Comparison of ENCODE assay signal across 10 cellular contexts in the genomic region with DNA sequence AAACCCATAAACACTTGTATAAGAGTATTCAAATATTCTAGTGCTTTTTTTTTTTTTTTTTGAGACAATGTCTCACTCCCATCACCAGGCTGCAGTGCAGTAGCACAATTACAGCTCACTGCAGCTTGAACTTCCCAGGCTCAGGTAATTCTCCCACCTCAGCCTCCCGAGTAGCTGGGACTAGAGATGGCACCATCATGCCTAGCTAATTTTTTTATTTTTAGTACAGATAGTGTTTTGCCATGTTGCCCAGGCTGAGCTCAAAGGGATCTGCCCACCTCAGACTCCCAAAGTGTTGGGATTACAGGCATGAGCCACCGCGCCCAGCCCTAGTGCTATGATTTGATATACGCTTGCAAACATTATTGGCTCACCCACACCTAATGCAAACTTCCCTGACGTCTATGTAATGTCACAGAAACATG. TPM values are rescaled to one million over a fixed set of nuclear protein-coding genes. Genes with fewer than 3 reads are reported as not detected.
DNase-seq lines count a peak whose midpoint lies in the region; ATAC-seq and TF ChIP-seq lines count a peak whose summit lies in the region.
"Had no signal": no experiment of that assay in that cellular context is flagged by ENCODE, and none has a peak within 500 bp of the region (broad histone marks: within the 10 kb centered on the region; RNA-seq: fewer than 3 reads in every experiment).

No MANE protein-coding gene starts in this region.

- H3K4me1 ChIP-seq in PC-3 (ENCODE audit: insufficient read depth, low read length), result no peaks in the 10 kb centered on the region

- H3K27me3 Mint-ChIP-seq in naive thymus-derived CD8-positive, alpha-beta T cell, result no peaks in the 10 kb centered on the region
- H3K27me3 Mint-ChIP-seq in natural killer cell treated with Interleukin-12 subunit alpha and Interleukin-12 subunit beta and Interleukin-15 and Interleukin-18, amount 100 ng/mL, for 72 hours, result no peaks in the 10 kb centered on the region

- TF ChIP-seq CTCF in PC-3 (conservative IDR thresholded peaks at IDR 0.05; ENCODE audit: low read depth, low read length) (no peak), choroid plexus epithelial cell (conservative IDR thresholded peaks at IDR 0.05; ENCODE audit: low read depth, low read length) (peak; percentile 42)

- H3K36me3 Mint-ChIP-seq in naive thymus-derived CD8-positive, alpha-beta T cell, result peaks cover 4 to 71% (median 6%) of the 10 kb centered on the region in 3 donors
- no peaks in the 10 kb centered on the region for H3K36me3 Mint-ChIP-seq in natural killer cell treated with Interleukin-12 subunit alpha and Interleukin-12 subunit beta and Interleukin-15 and Interleukin-18, amount 100 ng/mL, for 72 hours

- peaks cover 37% of the 10 kb centered on the region for H3K79me2 ChIP-seq in PC-3 (ENCODE audit: low read length)

- peak overlapping the region; percentile 58 to 89 (median 72) for H3K4me3 Mint-ChIP-seq in naive thymus-derived CD8-positive, alpha-beta T cell
- H3K4me3 Mint-ChIP-seq in natural killer cell treated with Interleukin-12 subunit alpha and Interleukin-12 subunit beta and Interleukin-15 and Interleukin-18, amount 100 ng/mL, for 72 hours, result no peak overlapping the region

- no peaks in the 10 kb centered on the region for H3K9me3 ChIP-seq in PC-3 (ENCODE audit: low read length)

- H3K27ac Mint-ChIP-seq in naive thymus-derived CD8-positive, alpha-beta T cell, result peak overlapping the region; percentile 20 to 87 (median 70)
- no peak overlapping the region for H3K27ac Mint-ChIP-seq in natural killer cell treated with Interleukin-12 subunit alpha and Interleukin-12 subunit beta and Interleukin-15 and Interleukin-18, amount 100 ng/mL, for 72 hours

- no peak overlapping the region for H3K4me3 ChIP-seq in PC-3 (ENCODE audit: low read length)
- H3K4me3 ChIP-seq in choroid plexus epithelial cell (ENCODE audit: low read depth, low read length), result no peak overlapping the region

- H3F3A ChIP-seq in PC-3 (ENCODE audit: low read length, unreplicated experiment), result no peaks in the 10 kb centered on the region

- H3K27ac ChIP-seq in PC-3 (ENCODE audit: low read length), result no peak overlapping the region

- H3K9ac ChIP-seq in PC-3 (ENCODE audit: low read length), result no peak overlapping the region

- no peaks in the 10 kb centered on the region for H3K9me3 Mint-ChIP-seq in naive thymus-derived CD8-positive, alpha-beta T cell
- no peaks in the 10 kb centered on the region for H3K9me3 Mint-ChIP-seq in natural killer cell treated with Interleukin-12 subunit alpha and Interleukin-12 subunit beta and Interleukin-15 and Interleukin-18, amount 100 ng/mL, for 72 hours

- no TSS peak for BruUV-seq in PC-3 (replicated peaks; lab: Mats Ljungman, UMichigan)

- DNase-seq in ELF-1 (ENCODE audit: low read depth, low spot score) (peak; percentile 25), PC-3 (peak; percentile 11), choroid plexus epithelial cell (ENCODE audit: low read depth) (peak; percentile 35), A172 (ENCODE audit: low spot score) (no peak), inferior parietal cortex (ENCODE audit: extremely low spot score) (no peak)
- peak in 7 of 10 donors; percentile 16 to 67 (median 43) for DNase-seq in naive thymus-derived CD8-positive, alpha-beta T cell
- DNase-seq in activated CD8-positive, alpha-beta memory T cell treated with anti-CD3 and anti-CD28 coated beads, Interleukin-2, amount 50 U/mL, for 48 hours, result no peak
- DNase-seq in natural killer cell treated with Interleukin-12 subunit alpha and Interleukin-12 subunit beta and Interleukin-15 and Interleukin-18, amount 100 ng/mL, for 72 hours (ENCODE audit: low spot score), result no peak
- DNase-seq: NCI-H1694 treated with DMSO at 0.1 percent for 48 hours, T1000 had no signal

- no peak overlapping the region for H3K4me2 ChIP-seq in PC-3 (ENCODE audit: low read length)

- no peaks in the 10 kb centered on the region for H3K27me3 ChIP-seq in PC-3 (ENCODE audit: low read length)

- CTCF ChIA-PET in PC-3 (lab: Charles Lee), result interaction anchor here (0.6 to 0.7 kb wide), 2 partner anchors 48 to 145 kb away, joined by 6 to 7 read pairs; no protein-coding TSS in a partner anchor

- H3K36me3 ChIP-seq in PC-3 (ENCODE audit: low read depth, low read length), result no peaks in the 10 kb centered on the region

- no peak overlapping the region for H2AFZ ChIP-seq in PC-3 (ENCODE audit: low read length)

- peak; percentile 51 for ATAC-seq in PC-3
- peak; percentile 59 to 64 for ATAC-seq in naive thymus-derived CD8-positive, alpha-beta T cell
- ATAC-seq in natural killer cell treated with Interleukin-12 subunit alpha and Interleukin-12 subunit beta and Interleukin-15 and Interleukin-18, amount 100 ng/mL, for 72 hours, result no peak

- H3K9me2 ChIP-seq in PC-3 (replicated peaks; ENCODE audit: low read length), result no peaks in the 10 kb centered on the region

- intact Hi-C loops in PC-3 (cut with micrococcal nuclease), result loop anchor here (1.0 kb wide), 1 partner anchor 218 kb away; no protein-coding TSS in a partner anchor

- peaks cover 29 to 78% (median 76%) of the 10 kb centered on the region in 4 donors for H3K4me1 Mint-ChIP-seq in naive thymus-derived CD8-positive, alpha-beta T cell
- H3K4me1 Mint-ChIP-seq in natural killer cell treated with Interleukin-12 subunit alpha and Interleukin-12 subunit beta and Interleukin-15 and Interleukin-18, amount 100 ng/mL, for 72 hours (ENCODE audit: low read depth in 2 of 2), result peaks cover 10 to 20% of the 10 kb centered on the region in 2 donors

- POLR2A ChIA-PET in PC-3 (lab: Charles Lee; ENCODE audit: unreplicated experiment), result interaction anchor here (0.6 kb wide), 1 partner anchor 28 kb away, joined by 4 read pairs; no protein-coding TSS in a partner anchor
- POLR2A ChIA-PET in naive thymus-derived CD8-positive, alpha-beta T cell (lab: Charles Lee), result interaction anchor here (0.6 to 2.2 kb wide), 7 partner anchors 9 to 217 kb away, joined by 3 to 7 read pairs (median 5); a partner anchor contains a TSS

- no peaks in the 10 kb centered on the region for H4K20me1 ChIP-seq in PC-3 (ENCODE audit: low read length)

RNA-seq across cellular contexts. Expression of a gene that starts 11.8 kb away (rescaled TPM):
- total RNA-seq in PC-3 (2014; rRNA removed), result 25.7 and 28.0 TPM in 2 replicates
- total RNA-seq in naive thymus-derived CD8-positive, alpha-beta T cell, result 100 to 1,000 TPM; 126 to 131 TPM
- 10 to 100 TPM; 39.5 to 64.7 (median 54.9) TPM for polyA plus RNA-seq in naive thymus-derived CD8-positive, alpha-beta T cell
- total RNA-seq in A172 (2014; rRNA removed; shearing (Covaris generic)), result 97.7 and 112 TPM in 2 replicates
- total RNA-seq in natural killer cell treated with Interleukin-12 subunit alpha and Interleukin-12 subunit beta and Interleukin-15 and Interleukin-18, amount 100 ng/mL, for 72 hours, result 10 to 100 TPM; 52.7 to 55.4 TPM

Comparison
In these comparisons a context has a peak if more than half of its experiments do, and no peak if none do; other contexts are left out.
1. DNase-seq: peak in ELF-1 (single experiment), PC-3 (single experiment), choroid plexus epithelial cell (single experiment) and naive thymus-derived CD8-positive, alpha-beta T cell (7 of 10); none in activated CD8-positive, alpha-beta memory T cell treated with anti-CD3 and anti-CD28 coated beads, Interleukin-2, amount 50 U/mL, for 48 hours (single experiment), A172 (single experiment), inferior parietal cortex (single experiment) and natural killer cell treated with Interleukin-12 subunit alpha and Interleukin-12 subunit beta and Interleukin-15 and Interleukin-18, amount 100 ng/mL, for 72 hours (single experiment).
2. ATAC-seq: peak in PC-3 (single experiment) and naive thymus-derived CD8-positive, alpha-beta T cell (2 of 2); none in natural killer cell treated with Interleukin-12 subunit alpha and Interleukin-12 subunit beta and Interleukin-15 and Interleukin-18, amount 100 ng/mL, for 72 hours (0 of 2).
3. H3K27ac Mint-ChIP-seq: peak in naive thymus-derived CD8-positive, alpha-beta T cell (10 of 10); none in natural killer cell treated with Interleukin-12 subunit alpha and Interleukin-12 subunit beta and Interleukin-15 and Interleukin-18, amount 100 ng/mL, for 72 hours (0 of 2).